In genomic region chr14:81220767-81221578, GRCh38 we compare ENCODE assay signal across 8 cellular contexts. TPM values are rescaled to one million over a fixed set of nuclear protein-coding genes. Genes with fewer than 3 reads are reported as not detected.
DNase-seq lines count a peak whose midpoint lies in the region; ATAC-seq and TF ChIP-seq lines count a peak whose summit lies in the region.

GTF2A1 (minus strand) TSS chr14:81220959; CDS start chr14:81220518, 441 bp downstream.

- DNase-seq in Ammon's horn (ENCODE audit: low spot score): peak; percentile 97
- peak; percentile 74 for DNase-seq in GM19238 (ENCODE audit: insufficient read length, low spot score)
- peak; percentile 99 to 100 for DNase-seq in NCI-H524 (lab: John Stamatoyannopoulos, UW)
- peak; percentile 96 for DNase-seq in activated CD4-positive, alpha-beta T cell treated with anti-CD3 and anti-CD28 coated beads for 36 hours
- peak; percentile 97 for DNase-seq in choroid plexus epithelial cell (ENCODE audit: low read depth)
- DNase-seq in kidney epithelial cell (ENCODE audit: low read depth): peak; percentile 77
- peak; percentile 90 to 93 for DNase-seq in stimulated activated CD4-positive, alpha-beta T cell treated with anti-CD3 and anti-CD28 coated beads, Interleukin-15, amount 100 ng/mL, for 48 hours (ENCODE audit: low read depth in 2 of 2)

- H3K4me3 Mint-ChIP-seq in activated CD4-positive, alpha-beta T cell treated with anti-CD3 and anti-CD28 coated beads for 36 hours: peak within 1 kb of the TSS; percentile 99

- H3K36me3 Mint-ChIP-seq in activated CD4-positive, alpha-beta T cell treated with anti-CD3 and anti-CD28 coated beads for 36 hours (ENCODE audit: low read depth): peaks cover 20% of the 10 kb centered on the region

- H3K4me1 Mint-ChIP-seq in activated CD4-positive, alpha-beta T cell treated with anti-CD3 and anti-CD28 coated beads for 36 hours: peaks cover 29% of the 10 kb centered on the region

- H3K36me3 ChIP-seq in kidney epithelial cell (ENCODE audit: control insufficient read depth, insufficient read depth, low read length): no peaks in the 10 kb centered on the region

- intact Hi-C loops in activated CD4-positive, alpha-beta T cell treated with anti-CD3 and anti-CD28 coated beads for 36 hours (cut with DNase I, micrococcal nuclease): loop anchor here (1.0 to 2.0 kb wide), 6 partner anchors 216 to 634 kb away; partner anchors contain the start of genes SEL1L (in 2 of the 2) and CEP128 (in 1 of the 2)

- TF ChIP-seq CTCF in choroid plexus epithelial cell (conservative IDR thresholded peaks at IDR 0.05; ENCODE audit: low read depth, low read length) (no peak), kidney epithelial cell (IDR thresholded peaks at IDR 0.05; ENCODE audit: insufficient read depth, low read length, poor library complexity, severe bottlenecking) (no peak)

- H3K27me3 Mint-ChIP-seq in activated CD4-positive, alpha-beta T cell treated with anti-CD3 and anti-CD28 coated beads for 36 hours: no peaks in the 10 kb centered on the region

- H3K9me3 Mint-ChIP-seq in activated CD4-positive, alpha-beta T cell treated with anti-CD3 and anti-CD28 coated beads for 36 hours (ENCODE audit: low read depth): no peaks in the 10 kb centered on the region

- peak within 1 kb of the TSS; percentile 100 for H3K27ac Mint-ChIP-seq in activated CD4-positive, alpha-beta T cell treated with anti-CD3 and anti-CD28 coated beads for 36 hours

- peak; percentile 75 for ATAC-seq in HG03442 (IDR thresholded peaks at IDR 0.05; ENCODE audit: unreplicated experiment)
- ATAC-seq in activated CD4-positive, alpha-beta T cell treated with anti-CD3 and anti-CD28 coated beads for 36 hours: peak; percentile 79

- H3K27me3 ChIP-seq in kidney epithelial cell (ENCODE audit: control insufficient read depth, insufficient read depth, low read length): no peaks in the 10 kb centered on the region

- POLR2A ChIA-PET in activated CD4-positive, alpha-beta T cell treated with anti-CD3 and anti-CD28 coated beads for 36 hours (lab: Charles Lee): interaction anchor here (0.6 to 1.2 kb wide), 10 partner anchors 34 to 361 kb away, joined by 3 to 10 read pairs (median 4); partner anchors contain the start of gene SEL1L

- H3K4me3 ChIP-seq in choroid plexus epithelial cell (ENCODE audit: low read depth, low read length) (peak within 1 kb of the TSS; percentile 90), kidney epithelial cell (ENCODE audit: low read depth, low read length) (peak within 1 kb of the TSS; percentile 87)

- CTCF ChIA-PET in activated CD4-positive, alpha-beta T cell treated with anti-CD3 and anti-CD28 coated beads for 36 hours (lab: Charles Lee): interaction anchor here (0.6 to 1.5 kb wide), 5 partner anchors 51 to 312 kb away, joined by 3 to 5 read pairs (median 3); no protein-coding TSS in a partner anchor

RNA-seq across cellular contexts. Expression of gene GTF2A1, which starts in this region (rescaled TPM):
- 10 to 100 TPM; 40.3 to 57.8 TPM for total RNA-seq in activated CD4-positive, alpha-beta T cell treated with anti-CD3 and anti-CD28 coated beads for 36 hours
- 24.7 and 31.9 TPM in 2 replicates for total RNA-seq in kidney epithelial cell

Comparison
In these comparisons a context has a peak if more than half of its experiments do, and no peak if none do; other contexts are left out.
1. Peak in every context shown above with its lines: DNase-seq, ATAC-seq and H3K4me3 ChIP-seq.